ENCODE assay signal across 1 cellular context in the genomic region with DNA sequence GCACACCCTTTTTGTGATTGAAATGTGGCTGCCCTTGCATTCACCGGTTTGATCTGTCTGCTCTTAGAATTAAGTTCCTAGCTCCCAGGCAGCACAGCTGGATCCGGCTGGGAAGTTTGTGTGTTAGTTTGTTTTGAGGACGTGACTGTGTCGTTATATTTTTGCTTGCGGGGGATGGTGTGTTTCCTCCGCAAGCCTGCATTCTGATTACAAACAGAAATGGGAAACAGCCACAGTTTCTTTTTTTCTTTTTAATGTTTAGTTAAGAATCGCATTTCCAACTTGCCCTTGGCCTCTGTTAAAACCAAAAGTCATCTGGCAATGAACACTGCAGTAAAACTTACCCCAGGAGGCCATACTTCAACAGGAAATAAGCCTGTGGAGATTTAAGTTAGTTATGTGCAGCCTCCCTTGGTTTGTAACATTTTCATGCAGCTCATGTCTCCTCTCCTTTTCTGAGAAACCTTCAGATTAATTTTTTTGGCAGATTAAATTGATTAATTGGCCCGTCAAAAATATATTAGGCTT.
A peak's percentile ranks its signal among the peaks of the same experiment; 100 is the strongest.
TF ChIP-seq lines count a peak whose summit lies in the region.

No MANE protein-coding gene starts in this region.

TF ChIP-seq in K562, 482 proteins besides CTCF, POLR2A, EP300 and RAD21 (continued from another document):
- TF ChIP-seq, protein P1, sequence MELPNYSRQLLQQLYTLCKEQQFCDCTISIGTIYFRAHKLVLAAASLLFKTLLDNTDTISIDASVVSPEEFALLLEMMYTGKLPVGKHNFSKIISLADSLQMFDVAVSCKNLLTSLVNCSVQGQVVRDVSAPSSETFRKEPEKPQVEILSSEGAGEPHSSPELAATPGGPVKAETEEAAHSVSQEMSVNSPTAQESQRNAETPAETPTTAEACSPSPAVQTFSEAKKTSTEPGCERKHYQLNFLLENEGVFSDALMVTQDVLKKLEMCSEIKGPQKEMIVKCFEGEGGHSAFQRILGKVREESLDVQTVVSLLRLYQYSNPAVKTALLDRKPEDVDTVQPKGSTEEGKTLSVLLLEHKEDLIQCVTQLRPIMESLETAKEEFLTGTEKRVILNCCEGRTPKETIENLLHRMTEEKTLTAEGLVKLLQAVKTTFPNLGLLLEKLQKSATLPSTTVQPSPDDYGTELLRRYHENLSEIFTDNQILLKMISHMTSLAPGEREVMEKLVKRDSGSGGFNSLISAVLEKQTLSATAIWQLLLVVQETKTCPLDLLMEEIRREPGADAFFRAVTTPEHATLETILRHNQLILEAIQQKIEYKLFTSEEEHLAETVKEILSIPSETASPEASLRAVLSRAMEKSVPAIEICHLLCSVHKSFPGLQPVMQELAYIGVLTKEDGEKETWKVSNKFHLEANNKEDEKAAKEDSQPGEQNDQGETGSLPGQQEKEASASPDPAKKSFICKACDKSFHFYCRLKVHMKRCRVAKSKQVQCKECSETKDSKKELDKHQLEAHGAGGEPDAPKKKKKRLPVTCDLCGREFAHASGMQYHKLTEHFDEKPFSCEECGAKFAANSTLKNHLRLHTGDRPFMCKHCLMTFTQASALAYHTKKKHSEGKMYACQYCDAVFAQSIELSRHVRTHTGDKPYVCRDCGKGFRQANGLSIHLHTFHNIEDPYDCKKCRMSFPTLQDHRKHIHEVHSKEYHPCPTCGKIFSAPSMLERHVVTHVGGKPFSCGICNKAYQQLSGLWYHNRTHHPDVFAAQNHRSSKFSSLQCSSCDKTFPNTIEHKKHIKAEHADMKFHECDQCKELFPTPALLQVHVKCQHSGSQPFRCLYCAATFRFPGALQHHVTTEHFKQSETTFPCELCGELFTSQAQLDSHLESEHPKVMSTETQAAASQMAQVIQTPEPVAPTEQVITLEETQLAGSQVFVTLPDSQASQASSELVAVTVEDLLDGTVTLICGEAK (IDR thresholded peaks at IDR 0.05), result 0 out of 2 replicates have a peak, but pooled peaks have one; percentile 20
- TF ChIP-seq, protein P1 (CRISPR knock-in tag; IDR thresholded peaks at IDR 0.05), result no peak
- no peak for TF ChIP-seq CBX5 (IDR thresholded peaks at IDR 0.05; ENCODE audit: borderline replicate concordance, low read depth)
- no peak for TF ChIP-seq ARHGAP35 (IDR thresholded peaks at IDR 0.05; ENCODE audit: partially characterized antibody)
- no peak for TF ChIP-seq NR2F6 (CRISPR knock-in tag; IDR thresholded peaks at IDR 0.05)
- no peak for TF ChIP-seq HDAC3 (IDR thresholded peaks at IDR 0.05; ENCODE audit: borderline replicate concordance, partially characterized antibody)
- no peak for TF ChIP-seq TAF15 (IDR thresholded peaks at IDR 0.05; ENCODE audit: low read depth, low read length)
- no peak for TF ChIP-seq CXXC5 (CRISPR knock-in tag; IDR thresholded peaks at IDR 0.05)
- TF ChIP-seq ZC3H4 (CRISPR knock-in tag; IDR thresholded peaks at IDR 0.05; ENCODE audit: borderline replicate concordance), result no peak
- no peak for TF ChIP-seq XRCC5 (IDR thresholded peaks at IDR 0.05; ENCODE audit: low read depth, low read length)
- TF ChIP-seq, protein P2, sequence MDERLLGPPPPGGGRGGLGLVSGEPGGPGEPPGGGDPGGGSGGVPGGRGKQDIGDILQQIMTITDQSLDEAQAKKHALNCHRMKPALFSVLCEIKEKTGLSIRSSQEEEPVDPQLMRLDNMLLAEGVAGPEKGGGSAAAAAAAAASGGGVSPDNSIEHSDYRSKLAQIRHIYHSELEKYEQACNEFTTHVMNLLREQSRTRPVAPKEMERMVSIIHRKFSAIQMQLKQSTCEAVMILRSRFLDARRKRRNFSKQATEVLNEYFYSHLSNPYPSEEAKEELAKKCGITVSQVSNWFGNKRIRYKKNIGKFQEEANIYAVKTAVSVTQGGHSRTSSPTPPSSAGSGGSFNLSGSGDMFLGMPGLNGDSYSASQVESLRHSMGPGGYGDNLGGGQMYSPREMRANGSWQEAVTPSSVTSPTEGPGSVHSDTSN (CRISPR knock-in tag; IDR thresholded peaks at IDR 0.05; ENCODE audit: low read depth), result no peak
- TF ChIP-seq, protein P2 (tag; conservative IDR thresholded peaks at IDR 0.05; ENCODE audit: low read depth), result no peak
- no peak for TF ChIP-seq GABPA (tag; conservative IDR thresholded peaks at IDR 0.05; ENCODE audit: low read depth)
- no peak for TF ChIP-seq TAL1 (IDR thresholded peaks at IDR 0.05)
- TF ChIP-seq, protein P3, sequence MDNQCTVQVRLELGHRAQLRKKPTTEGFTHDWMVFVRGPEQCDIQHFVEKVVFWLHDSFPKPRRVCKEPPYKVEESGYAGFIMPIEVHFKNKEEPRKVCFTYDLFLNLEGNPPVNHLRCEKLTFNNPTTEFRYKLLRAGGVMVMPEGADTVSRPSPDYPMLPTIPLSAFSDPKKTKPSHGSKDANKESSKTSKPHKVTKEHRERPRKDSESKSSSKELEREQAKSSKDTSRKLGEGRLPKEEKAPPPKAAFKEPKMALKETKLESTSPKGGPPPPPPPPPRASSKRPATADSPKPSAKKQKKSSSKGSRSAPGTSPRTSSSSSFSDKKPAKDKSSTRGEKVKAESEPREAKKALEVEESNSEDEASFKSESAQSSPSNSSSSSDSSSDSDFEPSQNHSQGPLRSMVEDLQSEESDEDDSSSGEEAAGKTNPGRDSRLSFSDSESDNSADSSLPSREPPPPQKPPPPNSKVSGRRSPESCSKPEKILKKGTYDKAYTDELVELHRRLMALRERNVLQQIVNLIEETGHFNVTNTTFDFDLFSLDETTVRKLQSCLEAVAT (IDR thresholded peaks at IDR 0.05), result 0 out of 4 replicates have a peak, but pooled peaks of 1 of the 2 experiments have one; percentile 40
- TF ChIP-seq, protein P4, sequence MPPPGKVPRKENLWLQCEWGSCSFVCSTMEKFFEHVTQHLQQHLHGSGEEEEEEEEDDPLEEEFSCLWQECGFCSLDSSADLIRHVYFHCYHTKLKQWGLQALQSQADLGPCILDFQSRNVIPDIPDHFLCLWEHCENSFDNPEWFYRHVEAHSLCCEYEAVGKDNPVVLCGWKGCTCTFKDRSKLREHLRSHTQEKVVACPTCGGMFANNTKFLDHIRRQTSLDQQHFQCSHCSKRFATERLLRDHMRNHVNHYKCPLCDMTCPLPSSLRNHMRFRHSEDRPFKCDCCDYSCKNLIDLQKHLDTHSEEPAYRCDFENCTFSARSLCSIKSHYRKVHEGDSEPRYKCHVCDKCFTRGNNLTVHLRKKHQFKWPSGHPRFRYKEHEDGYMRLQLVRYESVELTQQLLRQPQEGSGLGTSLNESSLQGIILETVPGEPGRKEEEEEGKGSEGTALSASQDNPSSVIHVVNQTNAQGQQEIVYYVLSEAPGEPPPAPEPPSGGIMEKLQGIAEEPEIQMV (tag; conservative IDR thresholded peaks at IDR 0.05; ENCODE audit: low read depth), result no peak
- TF ChIP-seq MAZ (CRISPR knock-in tag; conservative IDR thresholded peaks at IDR 0.05 in 1 of 2, IDR thresholded peaks at IDR 0.05 in 1 of 2), result 0 out of 4 replicates have a peak, but pooled peaks of 1 of the 2 experiments have one; percentile 5
- TF ChIP-seq CBX3 (IDR thresholded peaks at IDR 0.05; ENCODE audit: borderline replicate concordance in 1 of 2, low read length in 2 of 2), result no peak
- peak; percentile 24; the same call in 1 of the 2 replicates for TF ChIP-seq SMARCA4 (IDR thresholded peaks at IDR 0.05)
- TF ChIP-seq PURB (CRISPR knock-in tag; IDR thresholded peaks at IDR 0.05; ENCODE audit: low read depth), result no peak
- no peak for TF ChIP-seq ZNF431 (CRISPR knock-in tag; IDR thresholded peaks at IDR 0.05)
- TF ChIP-seq NFE2L1 (tag; IDR thresholded peaks at IDR 0.05; ENCODE audit: borderline replicate concordance, low read depth), result no peak
- TF ChIP-seq TEAD4 (IDR thresholded peaks at IDR 0.05; ENCODE audit: low read length), result 0 out of 2 replicates have a peak, but pooled peaks have one; percentile 18
- no peak for TF ChIP-seq TEAD4 (CRISPR knock-in tag; IDR thresholded peaks at IDR 0.05; ENCODE audit: borderline replicate concordance)
- TF ChIP-seq, protein P5, sequence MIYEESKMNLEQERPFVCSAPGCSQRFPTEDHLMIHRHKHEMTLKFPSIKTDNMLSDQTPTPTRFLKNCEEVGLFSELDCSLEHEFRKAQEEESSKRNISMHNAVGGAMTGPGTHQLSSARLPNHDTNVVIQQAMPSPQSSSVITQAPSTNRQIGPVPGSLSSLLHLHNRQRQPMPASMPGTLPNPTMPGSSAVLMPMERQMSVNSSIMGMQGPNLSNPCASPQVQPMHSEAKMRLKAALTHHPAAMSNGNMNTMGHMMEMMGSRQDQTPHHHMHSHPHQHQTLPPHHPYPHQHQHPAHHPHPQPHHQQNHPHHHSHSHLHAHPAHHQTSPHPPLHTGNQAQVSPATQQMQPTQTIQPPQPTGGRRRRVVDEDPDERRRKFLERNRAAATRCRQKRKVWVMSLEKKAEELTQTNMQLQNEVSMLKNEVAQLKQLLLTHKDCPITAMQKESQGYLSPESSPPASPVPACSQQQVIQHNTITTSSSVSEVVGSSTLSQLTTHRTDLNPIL (CRISPR knock-in tag; IDR thresholded peaks at IDR 0.05), result no peak
- no peak for TF ChIP-seq SP2 (IDR thresholded peaks at IDR 0.05; ENCODE audit: extremely low read depth, low read depth, low read length, poor library complexity, severe bottlenecking)
- TF ChIP-seq YY1 (IDR thresholded peaks at IDR 0.05; ENCODE audit: borderline replicate concordance in 1 of 3, control insufficient read depth in 1 of 3, extremely low read depth in 1 of 3, insufficient read depth in 3 of 3, insufficient read length in 1 of 3, insufficient replicate concordance in 2 of 3, low read depth in 1 of 3, low read length in 2 of 3), result peak in 1 of 3 experiments; percentile 38
TF ChIP-seq in K562: peak in this region for 6.
